In the genomic region with DNA sequence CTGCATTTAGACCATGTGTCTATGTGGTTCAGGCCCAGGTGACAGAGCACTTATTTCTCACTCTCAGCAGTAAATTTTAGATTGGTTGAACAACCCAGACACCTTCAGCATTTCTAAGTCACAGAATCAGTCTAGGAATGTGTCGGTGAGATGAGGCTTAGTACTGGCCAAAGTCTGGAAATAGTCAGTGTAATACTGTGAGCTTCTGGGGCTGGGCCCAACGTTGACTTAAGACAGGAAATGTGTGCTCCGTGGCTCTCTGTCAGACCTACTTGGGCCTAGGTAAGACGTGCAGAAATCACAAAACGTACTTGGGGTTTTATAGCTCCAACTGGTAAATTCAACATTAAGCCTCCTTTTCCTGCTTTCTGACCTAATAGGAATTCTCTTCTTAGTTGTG, we compare ENCODE assay signal across 17 cellular contexts.
DNase-seq lines count a peak whose midpoint lies in the region; ATAC-seq, FAIRE-seq and TF ChIP-seq lines count a peak whose summit lies in the region.
"Had no signal": no experiment of that assay in that cellular context is flagged by ENCODE, and none has a peak within 500 bp of the region (broad histone marks: within the 10 kb centered on the region; RNA-seq: fewer than 3 reads in every experiment).

No MANE protein-coding gene starts in this region.

- H3K9me3 Mint-ChIP-seq in GM23338: no peaks in the 10 kb centered on the region
- H3K9me3 Mint-ChIP-seq in activated CD4-positive, alpha-beta memory T cell treated with anti-CD3 and anti-CD28 coated beads, Interleukin-2, amount 10 ng/mL, durations not matched to agents 7 days and 5 days: no peaks in the 10 kb centered on the region
- H3K9me3 Mint-ChIP-seq: activated naive CD4-positive, alpha-beta T cell treated with anti-CD3 and anti-CD28 coated beads for 36 hours; T-helper 2 cell treated with Interferon-gamma antibody and Interleukin-4, amounts not matched to agents 5 μg/mL and 100 μg/mL, for 36 hours had no signal

- intact Hi-C loops in left ventricle myocardium superior (cut with micrococcal nuclease): no loop called here
- intact Hi-C loops in sciatic nerve (cut with DNase I): no loop called here
- intact Hi-C loops in pancreas (cut with DNase I): no loop called here

- no peaks in the 10 kb centered on the region for H3K9me3 ChIP-seq in pancreas

- no peak for FAIRE-seq in pancreas (lab: Jason Lieb, UNC)
- FAIRE-seq: GM18507 had no signal

- WGBS in pancreas, 2 donors: 69 to 73% methylated on average over 5 of the region's 5 CpGs

- no peaks in the 10 kb centered on the region for H3F3A ChIP-seq in GM23338 (replicated peaks; ENCODE audit: low read depth)

- CTCF ChIA-PET in activated CD4-positive, alpha-beta memory T cell treated with anti-CD3 and anti-CD28 coated beads, Interleukin-2, amount 10 ng/mL, durations not matched to agents 7 days and 5 days (lab: Charles Lee): no interaction called here

- no peaks in the 10 kb centered on the region for H3K9me2 ChIP-seq in GM23338 (ENCODE audit: insufficient read depth)

- H3K27ac Mint-ChIP-seq in GM23338: peak overlapping the region; percentile 33; the same call in 1 of the 2 replicates
- no peak overlapping the region for H3K27ac Mint-ChIP-seq in activated CD4-positive, alpha-beta memory T cell treated with anti-CD3 and anti-CD28 coated beads, Interleukin-2, amount 10 ng/mL, durations not matched to agents 7 days and 5 days
- H3K27ac Mint-ChIP-seq: activated naive CD4-positive, alpha-beta T cell treated with anti-CD3 and anti-CD28 coated beads for 36 hours; T-helper 2 cell treated with Interferon-gamma antibody and Interleukin-4, amounts not matched to agents 5 μg/mL and 100 μg/mL, for 36 hours had no signal

- no peaks in the 10 kb centered on the region for H3K36me3 ChIP-seq in GM23338 (ENCODE audit: insufficient read depth)
- H3K36me3 ChIP-seq in pancreas: no peaks in the 10 kb centered on the region

- no peaks in the 10 kb centered on the region for H3K27me3 ChIP-seq in GM23338 (ENCODE audit: insufficient read depth)
- no peaks in the 10 kb centered on the region for H3K27me3 ChIP-seq in pancreas

- no peaks in the 10 kb centered on the region for H3K79me2 ChIP-seq in GM23338 (replicated peaks; ENCODE audit: insufficient read depth)

- H4K20me1 ChIP-seq in GM23338 (replicated peaks; ENCODE audit: insufficient read depth): no peaks in the 10 kb centered on the region

- TF ChIP-seq CTCF in GM23338 (conservative IDR thresholded peaks at IDR 0.05; ENCODE audit: low read depth in 2 of 2) (no peak), GM10266 (IDR thresholded peaks at IDR 0.05; ENCODE audit: control insufficient read depth, insufficient read depth, low read depth, missing control alignments) (no peak), pancreas (IDR thresholded peaks at IDR 0.05) (no peak)

- no peaks in the 10 kb centered on the region for H3K4me1 Mint-ChIP-seq in GM23338
- no peaks in the 10 kb centered on the region for H3K4me1 Mint-ChIP-seq in activated CD4-positive, alpha-beta memory T cell treated with anti-CD3 and anti-CD28 coated beads, Interleukin-2, amount 10 ng/mL, durations not matched to agents 7 days and 5 days

- H3K4me3 ChIP-seq in GM23338 (no peak overlapping the region), pancreas (no peak overlapping the region)

- H3K4me2 ChIP-seq in GM23338: no peak overlapping the region

- DNase-seq in GM23338 (ENCODE audit: low spot score) (peak; percentile 9), amniotic epithelial cell (ENCODE audit: low read depth) (peak; percentile 68), left ventricle myocardium superior (no peak), sciatic nerve (ENCODE audit: low spot score) (no peak), GM10266 (ENCODE audit: extremely low spot score) (no peak), pancreas (no peak), DMS 273 treated with DMSO at 0.1 percent for 48 hours (lab: John Stamatoyannopoulos, UW) (no peak)
- no peak for DNase-seq in activated CD4-positive, alpha-beta memory T cell treated with anti-CD3 and anti-CD28 coated beads, Interleukin-2, amount 10 ng/mL, durations not matched to agents 7 days and 5 days
- DNase-seq: activated CD4-positive, alpha-beta T cell treated with anti-CD3 and anti-CD28 coated beads for 48 hours; activated naive CD4-positive, alpha-beta T cell treated with anti-CD3 and anti-CD28 coated beads for 36 hours; AML-193; central memory CD4-positive, alpha-beta T cell; KBM-7; NCI-H1105; SHP77 treated with DMSO at 0.1 percent for 48 hours had no signal

- no peaks in the 10 kb centered on the region for H3K27me3 Mint-ChIP-seq in GM23338 (ENCODE audit: insufficient read depth, low read depth, poor library complexity)
- H3K27me3 Mint-ChIP-seq in activated CD4-positive, alpha-beta memory T cell treated with anti-CD3 and anti-CD28 coated beads, Interleukin-2, amount 10 ng/mL, durations not matched to agents 7 days and 5 days: no peaks in the 10 kb centered on the region

- POLR2A ChIA-PET in activated CD4-positive, alpha-beta memory T cell treated with anti-CD3 and anti-CD28 coated beads, Interleukin-2, amount 10 ng/mL, durations not matched to agents 7 days and 5 days (lab: Charles Lee): no interaction called here

- H2AFZ ChIP-seq in GM23338: peak overlapping the region; percentile 20; the same call in 1 of the 2 replicates

- ATAC-seq in GM23338 (no peak), left ventricle myocardium superior (peak; percentile 47), sciatic nerve (peak; percentile 32), pancreas (no peak)

- H3K4me1 ChIP-seq in GM23338 (ENCODE audit: insufficient read depth): no peaks in the 10 kb centered on the region
- no peaks in the 10 kb centered on the region for H3K4me1 ChIP-seq in pancreas

- no peaks in the 10 kb centered on the region for H3K36me3 Mint-ChIP-seq in GM23338 (ENCODE audit: low read depth)
- H3K36me3 Mint-ChIP-seq in activated CD4-positive, alpha-beta memory T cell treated with anti-CD3 and anti-CD28 coated beads, Interleukin-2, amount 10 ng/mL, durations not matched to agents 7 days and 5 days (ENCODE audit: low read depth): no peaks in the 10 kb centered on the region

- H3K27ac ChIP-seq in GM23338 (ENCODE audit: low read depth): no peak overlapping the region
- no peak overlapping the region for H3K27ac ChIP-seq in pancreas

- H3K4me3 Mint-ChIP-seq in GM23338: no peak overlapping the region
- H3K4me3 Mint-ChIP-seq in activated CD4-positive, alpha-beta memory T cell treated with anti-CD3 and anti-CD28 coated beads, Interleukin-2, amount 10 ng/mL, durations not matched to agents 7 days and 5 days: no peak overlapping the region
- H3K4me3 Mint-ChIP-seq: activated naive CD4-positive, alpha-beta T cell treated with anti-CD3 and anti-CD28 coated beads for 36 hours; T-helper 2 cell treated with Interferon-gamma antibody and Interleukin-4, amounts not matched to agents 5 μg/mL and 100 μg/mL, for 36 hours had no signal

TF ChIP-seq in GM23338, 12 proteins besides CTCF, POLR2A, EP300 and RAD21 (continues in another document):
- TF ChIP-seq EZH2phosphoT487 (IDR thresholded peaks at IDR 0.05; ENCODE audit: unreplicated experiment) (no peak), CREB1 (CRISPR knock-in tag; IDR thresholded peaks at IDR 0.05; ENCODE audit: low read depth) (no peak), ZNF331 (CRISPR knock-in tag; IDR thresholded peaks at IDR 0.05; ENCODE audit: low read depth) (no peak), STAT1 (IDR thresholded peaks at IDR 0.05; ENCODE audit: unreplicated experiment) (no peak), ZNF114 (CRISPR knock-in tag; IDR thresholded peaks at IDR 0.05) (no peak), POLR2AphosphoS5 (IDR thresholded peaks at IDR 0.05; ENCODE audit: low read depth) (no peak), EZH2 (IDR thresholded peaks at IDR 0.05; ENCODE audit: low read depth, unreplicated experiment) (no peak), NANOG (IDR thresholded peaks at IDR 0.05; ENCODE audit: borderline replicate concordance) (no peak)
- TF ChIP-seq, protein P1, sequence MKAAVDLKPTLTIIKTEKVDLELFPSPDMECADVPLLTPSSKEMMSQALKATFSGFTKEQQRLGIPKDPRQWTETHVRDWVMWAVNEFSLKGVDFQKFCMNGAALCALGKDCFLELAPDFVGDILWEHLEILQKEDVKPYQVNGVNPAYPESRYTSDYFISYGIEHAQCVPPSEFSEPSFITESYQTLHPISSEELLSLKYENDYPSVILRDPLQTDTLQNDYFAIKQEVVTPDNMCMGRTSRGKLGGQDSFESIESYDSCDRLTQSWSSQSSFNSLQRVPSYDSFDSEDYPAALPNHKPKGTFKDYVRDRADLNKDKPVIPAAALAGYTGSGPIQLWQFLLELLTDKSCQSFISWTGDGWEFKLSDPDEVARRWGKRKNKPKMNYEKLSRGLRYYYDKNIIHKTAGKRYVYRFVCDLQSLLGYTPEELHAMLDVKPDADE (IDR thresholded peaks at IDR 0.05): no peak
- TF ChIP-seq, protein P2, sequence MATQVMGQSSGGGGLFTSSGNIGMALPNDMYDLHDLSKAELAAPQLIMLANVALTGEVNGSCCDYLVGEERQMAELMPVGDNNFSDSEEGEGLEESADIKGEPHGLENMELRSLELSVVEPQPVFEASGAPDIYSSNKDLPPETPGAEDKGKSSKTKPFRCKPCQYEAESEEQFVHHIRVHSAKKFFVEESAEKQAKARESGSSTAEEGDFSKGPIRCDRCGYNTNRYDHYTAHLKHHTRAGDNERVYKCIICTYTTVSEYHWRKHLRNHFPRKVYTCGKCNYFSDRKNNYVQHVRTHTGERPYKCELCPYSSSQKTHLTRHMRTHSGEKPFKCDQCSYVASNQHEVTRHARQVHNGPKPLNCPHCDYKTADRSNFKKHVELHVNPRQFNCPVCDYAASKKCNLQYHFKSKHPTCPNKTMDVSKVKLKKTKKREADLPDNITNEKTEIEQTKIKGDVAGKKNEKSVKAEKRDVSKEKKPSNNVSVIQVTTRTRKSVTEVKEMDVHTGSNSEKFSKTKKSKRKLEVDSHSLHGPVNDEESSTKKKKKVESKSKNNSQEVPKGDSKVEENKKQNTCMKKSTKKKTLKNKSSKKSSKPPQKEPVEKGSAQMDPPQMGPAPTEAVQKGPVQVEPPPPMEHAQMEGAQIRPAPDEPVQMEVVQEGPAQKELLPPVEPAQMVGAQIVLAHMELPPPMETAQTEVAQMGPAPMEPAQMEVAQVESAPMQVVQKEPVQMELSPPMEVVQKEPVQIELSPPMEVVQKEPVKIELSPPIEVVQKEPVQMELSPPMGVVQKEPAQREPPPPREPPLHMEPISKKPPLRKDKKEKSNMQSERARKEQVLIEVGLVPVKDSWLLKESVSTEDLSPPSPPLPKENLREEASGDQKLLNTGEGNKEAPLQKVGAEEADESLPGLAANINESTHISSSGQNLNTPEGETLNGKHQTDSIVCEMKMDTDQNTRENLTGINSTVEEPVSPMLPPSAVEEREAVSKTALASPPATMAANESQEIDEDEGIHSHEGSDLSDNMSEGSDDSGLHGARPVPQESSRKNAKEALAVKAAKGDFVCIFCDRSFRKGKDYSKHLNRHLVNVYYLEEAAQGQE (IDR thresholded peaks at IDR 0.05; ENCODE audit: unreplicated experiment): no peak

Comparison
In these comparisons a context has a peak if more than half of its experiments do, and no peak if none do; other contexts are left out.
1. ATAC-seq: peak in left ventricle myocardium superior (single experiment) and sciatic nerve (single experiment); none in GM23338 (single experiment) and pancreas (0 of 4).
2. DNase-seq: peak in GM23338 (single experiment) and amniotic epithelial cell (single experiment); none in left ventricle myocardium superior (single experiment), sciatic nerve (single experiment), activated CD4-positive, alpha-beta memory T cell treated with anti-CD3 and anti-CD28 coated beads, Interleukin-2, amount 10 ng/mL, durations not matched to agents 7 days and 5 days (single experiment), GM10266 (single experiment), pancreas (0 of 6) and DMS 273 treated with DMSO at 0.1 percent for 48 hours (single experiment).